In the genomic region with DNA sequence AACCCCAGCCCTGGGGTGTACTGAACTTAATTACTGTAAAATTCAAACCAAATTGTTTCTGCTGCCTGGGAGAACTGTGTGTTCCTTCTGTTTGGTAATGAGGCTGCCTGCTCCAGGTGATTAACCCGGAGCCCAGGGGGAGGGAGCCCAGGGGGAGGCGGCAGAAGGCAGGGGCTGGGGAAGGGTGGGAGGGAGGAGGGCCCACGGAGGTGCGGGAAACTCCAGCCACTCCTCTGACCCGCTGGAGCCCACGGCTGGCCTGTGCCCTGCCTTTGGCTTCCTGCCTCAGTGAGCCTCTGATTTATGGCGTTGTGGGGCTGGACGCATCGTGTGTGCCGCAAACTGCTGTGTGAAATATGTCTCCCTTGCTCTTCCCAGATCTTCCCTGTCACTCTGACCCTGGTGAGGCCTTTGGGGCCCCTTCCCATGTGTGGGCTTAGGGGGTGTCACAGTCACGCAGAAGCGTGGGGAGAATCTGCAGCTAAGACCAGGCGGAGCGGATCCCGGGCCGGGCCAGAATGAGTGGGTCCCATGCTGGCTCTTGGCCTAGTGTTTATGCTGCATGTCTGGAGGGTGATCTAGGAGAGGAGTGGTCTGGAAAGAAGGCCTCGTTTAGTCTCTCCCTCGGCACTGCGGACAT, we compare ENCODE assay signal across 11 cellular contexts.
DNase-seq lines count a peak whose midpoint lies in the region; ATAC-seq, FAIRE-seq and TF ChIP-seq lines count a peak whose summit lies in the region.
"Had no signal": no experiment of that assay in that cellular context is flagged by ENCODE, and none has a peak within 500 bp of the region (broad histone marks: within the 10 kb centered on the region; RNA-seq: fewer than 3 reads in every experiment).

No MANE protein-coding gene starts in this region.

- POLR2A ChIA-PET in K562 (lab: Yijun Ruan, JAX), result interaction anchor here (0.6 to 1.0 kb wide), 4 partner anchors 16 to 179 kb away, joined by 3 read pairs; no protein-coding TSS in a partner anchor

- no peak for TF ChIP-seq EP300 in K562 (IDR thresholded peaks at IDR 0.05; ENCODE audit: low read length)

- H4K8ac ChIP-seq in H9 (replicated peaks; ENCODE audit: insufficient read length, low read depth, low read length), result no peak overlapping the region

- H4K5ac ChIP-seq in H9 (ENCODE audit: insufficient read length, low read depth, low read length), result no peak overlapping the region

- no peak overlapping the region for H3K9ac ChIP-seq in H9 (ENCODE audit: extremely low read depth, insufficient read length, low read length)
- peak overlapping the region; percentile 80 to 96 for H3K9ac ChIP-seq in K562 (ENCODE audit: insufficient read depth in 1 of 2, low read depth in 2 of 2, low read length in 2 of 2)
- H3K9ac ChIP-seq in smooth muscle cell (ENCODE audit: low read depth), result peak overlapping the region; percentile 55

- in situ Hi-C loops in K562 (cut with MboI), result no loop called here

- H3K79me1 ChIP-seq in H9 (ENCODE audit: insufficient read depth, low read depth, low read length, poor library complexity, severe bottlenecking), result no peaks in the 10 kb centered on the region

- CTCF ChIA-PET in K562 (lab: Yijun Ruan, JAX; ENCODE audit: low intra/inter-chr PET ratio), result no interaction called here

- 0 out of 2 replicates have a peak overlapping the region, but pooled peaks have one; percentile 36 for H3K14ac ChIP-seq in H9 (ENCODE audit: insufficient read depth, low read length)

- H3K4me1 Mint-ChIP-seq in H9, result peaks cover 12 to 49% of the 10 kb centered on the region in 2 experiments
- H3K4me1 Mint-ChIP-seq: stimulated activated naive CD8-positive, alpha-beta T cell treated with anti-CD3 and anti-CD28 coated beads, Interleukin-15, amount 100 ng/mL, for 72 hours had no signal

- H3F3A ChIP-seq in smooth muscle cell (ENCODE audit: low read depth), result peaks cover 8% of the 10 kb centered on the region

- H2AK5ac ChIP-seq in H9 (ENCODE audit: insufficient read length, low read length), result no peak overlapping the region

- no peak overlapping the region for H3K4ac ChIP-seq in H9 (ENCODE audit: low read depth, low read length)

- FAIRE-seq in K562 (lab: Jason Lieb, UNC), result peak; percentile 29

- H3K79me2 ChIP-seq in H9 (ENCODE audit: insufficient read depth, low read length) (no peaks in the 10 kb centered on the region), K562 (ENCODE audit: control insufficient read depth, insufficient read depth, low read length) (peaks cover 28% of the 10 kb centered on the region), smooth muscle cell (ENCODE audit: low read depth) (no peaks in the 10 kb centered on the region)

- H3K36me3 ChIP-seq in K562 (ENCODE audit: control insufficient read depth, insufficient read depth, low read length) (peaks cover 21% of the 10 kb centered on the region; the same call in 2 of the 3 replicates), smooth muscle cell (ENCODE audit: low read depth) (no peaks in the 10 kb centered on the region)

- H2AFZ ChIP-seq in H9 (ENCODE audit: low read length) (no peak overlapping the region), K562 (ENCODE audit: low read depth, low read length) (peak overlapping the region; percentile 74), smooth muscle cell (ENCODE audit: low read depth) (no peak overlapping the region)

- no TSS peak for BruUV-seq in K562 (replicated peaks; lab: Mats Ljungman, UMichigan)

- no peak overlapping the region for H3K23ac ChIP-seq in H9 (ENCODE audit: insufficient read length, low read depth, low read length)

- H3K4me3 Mint-ChIP-seq in H9, result no peak overlapping the region
- H3K4me3 Mint-ChIP-seq: stimulated activated naive CD8-positive, alpha-beta T cell treated with anti-CD3 and anti-CD28 coated beads, Interleukin-15, amount 100 ng/mL, for 72 hours had no signal

- H3K27ac Mint-ChIP-seq in H9, result peak overlapping the region; percentile 63 to 94 (median 77); a peak in 5 of 7 replicates

- H3K4me2 ChIP-seq in H9 (ENCODE audit: insufficient read depth, insufficient read length, low read length), result no peak overlapping the region
- peak overlapping the region; percentile 80 for H3K4me2 ChIP-seq in K562 (ENCODE audit: insufficient read depth, low read length)
- peak overlapping the region; percentile 47 for H3K4me2 ChIP-seq in smooth muscle cell

- H2BK5ac ChIP-seq in H9 (ENCODE audit: insufficient read length, low read length), result no peak overlapping the region

- peak overlapping the region; percentile 31; the same call in 1 of the 2 replicates for H3K4me3 ChIP-seq in K562
- H3K4me3 ChIP-seq in smooth muscle cell, result no peak overlapping the region

- no peaks in the 10 kb centered on the region for H4K20me1 ChIP-seq in H9 (ENCODE audit: control insufficient read depth, insufficient read depth, insufficient read length)
- H4K20me1 ChIP-seq in K562 (replicated peaks; ENCODE audit: control insufficient read depth, insufficient read depth, low read length), result no peaks in the 10 kb centered on the region
- H4K20me1 ChIP-seq in smooth muscle cell (ENCODE audit: low read depth), result peaks cover 94% of the 10 kb centered on the region

- peak; percentile 60 for ATAC-seq in K562
- ATAC-seq in HG03460 (IDR thresholded peaks at IDR 0.05; ENCODE audit: unreplicated experiment), result no peak
- ATAC-seq: stimulated activated naive CD8-positive, alpha-beta T cell treated with anti-CD3 and anti-CD28 coated beads, Interleukin-15, amount 100 ng/mL, for 72 hours had no signal

- no peak overlapping the region for H2BK12ac ChIP-seq in H9 (ENCODE audit: insufficient read length, low read depth, low read length)

- H3K36me3 Mint-ChIP-seq in H9 (ENCODE audit: insufficient read depth in 1 of 3, low read depth in 3 of 3), result peaks cover 0 to 12% (median 8%) of the 10 kb centered on the region in 3 experiments; a peak in 6 of 7 replicates

- TF ChIP-seq POLR2A in K562 (conservative IDR thresholded peaks at IDR 0.05), result no peak

- no peak overlapping the region for H3K27ac ChIP-seq in H9 (ENCODE audit: insufficient read length, low read depth, low read length)
- peak overlapping the region; percentile 98 for H3K27ac ChIP-seq in K562 (ENCODE audit: extremely low read depth, low read depth, low read length)
- peak overlapping the region; percentile 86 for H3K27ac ChIP-seq in smooth muscle cell (ENCODE audit: low read depth)
- H3K27ac ChIP-seq: HL-60 had no signal

- H3K56ac ChIP-seq in H9 (ENCODE audit: insufficient read length, low read depth, low read length), result no peak overlapping the region

- no peaks in the 10 kb centered on the region; a peak in 1 of 5 replicates for H3K9me3 Mint-ChIP-seq in H9

- H2BK20ac ChIP-seq in H9 (ENCODE audit: low read depth, low read length, poor library complexity, severe bottlenecking), result no peak overlapping the region

- no peak overlapping the region for H3T11ph ChIP-seq in H9 (ENCODE audit: low read length)

- H3K9me1 ChIP-seq in K562 (ENCODE audit: control insufficient read depth, insufficient read depth, low read length), result peaks cover 10% of the 10 kb centered on the region

- TF ChIP-seq CTCF in H9 (conservative IDR thresholded peaks at IDR 0.05) (no peak), K562 (IDR thresholded peaks at IDR 0.05 in 2 of 3, conservative IDR thresholded peaks at IDR 0.05 in 1 of 3; ENCODE audit: insufficient read depth in 2 of 3, low read depth in 1 of 3, low read length in 3 of 3) (no peak), smooth muscle cell (IDR thresholded peaks at IDR 0.05; ENCODE audit: borderline replicate concordance, insufficient read depth, poor library complexity, severe bottlenecking) (no peak)

- no peak overlapping the region for H2BK120ac ChIP-seq in H9 (ENCODE audit: low read depth, low read length, poor library complexity, severe bottlenecking)

- no peak for TF ChIP-seq RAD21 in K562 (CRISPR knock-in tag; conservative IDR thresholded peaks at IDR 0.05 in 1 of 2, IDR thresholded peaks at IDR 0.05 in 1 of 2)

- no peak for DNase-seq in H9
- DNase-seq in K562 (ENCODE audit: extremely low read depth in 1 of 4, low spot score in 3 of 4), result peak; percentile 68 to 79 (median 74)
- peak; percentile 91 for DNase-seq in left kidney (ENCODE audit: low read depth, low spot score)
- DNase-seq in smooth muscle cell (lab: John Stamatoyannopoulos, UW; ENCODE audit: unreplicated experiment), result no peak
- DNase-seq in kidney glomerular epithelial cell (lab: John Stamatoyannopoulos, UW), result no peak
- no peak for DNase-seq in NCI-H2196 treated with DMSO at 0.1 percent for 48 hours (lab: John Stamatoyannopoulos, UW; ENCODE audit: unreplicated experiment)
- no peak for DNase-seq in activated CD8-positive, alpha-beta memory T cell treated with anti-CD3 and anti-CD28 coated beads, Interleukin-2, amount 50 U/mL, for 4 hours
- DNase-seq: midbrain; stimulated activated naive CD8-positive, alpha-beta T cell treated with anti-CD3 and anti-CD28 coated beads, Interleukin-15, amount 100 ng/mL, for 72 hours had no signal

- no CpG with 5 or more reads among the region's 19 CpGs for WGBS in H9 (ENCODE audit: extremely low coverage, insufficient read length, low lambda C conversion rate)
- WGBS in K562 (ENCODE audit: insufficient coverage, low coverage, missing lambda C conversion rate), result 56% methylated on average over 13 of the region's 19 CpGs
- WGBS in smooth muscle cell (ENCODE audit: low lambda C conversion rate), result 39% methylated on average over 17 of the region's 19 CpGs

- H3K4me1 ChIP-seq in H9 (ENCODE audit: insufficient read depth, low read length) (no peaks in the 10 kb centered on the region), K562 (replicated peaks in 1 of 2; ENCODE audit: control insufficient read depth in 2 of 2, insufficient read depth in 2 of 2, low read length in 2 of 2) (peaks cover 41 to 73% of the 10 kb centered on the region in 2 experiments), smooth muscle cell (ENCODE audit: low read depth) (peaks cover 33% of the 10 kb centered on the region)

- no peaks in the 10 kb centered on the region for H3K23me2 ChIP-seq in H9 (ENCODE audit: insufficient read length, low read depth, low read length, poor library complexity, severe bottlenecking)

- H2BK15ac ChIP-seq in H9 (ENCODE audit: low read depth, low read length), result no peak overlapping the region

- no peaks in the 10 kb centered on the region for H3K27me3 ChIP-seq in H9 (ENCODE audit: insufficient read depth, low read length)
- no peaks in the 10 kb centered on the region for H3K27me3 ChIP-seq in K562 (ENCODE audit: control insufficient read depth in 2 of 2, insufficient read depth in 2 of 2, low read length in 2 of 2)
- no peaks in the 10 kb centered on the region for H3K27me3 ChIP-seq in smooth muscle cell (ENCODE audit: low read depth)

- no peak overlapping the region for H4K91ac ChIP-seq in H9 (ENCODE audit: insufficient read length, low read depth, low read length)

- no peaks in the 10 kb centered on the region for H3K27me3 Mint-ChIP-seq in H9 (ENCODE audit: low read depth)
- H3K27me3 Mint-ChIP-seq: stimulated activated naive CD8-positive, alpha-beta T cell treated with anti-CD3 and anti-CD28 coated beads, Interleukin-15, amount 100 ng/mL, for 72 hours had no signal

- intact Hi-C loops in K562 (cut with micrococcal nuclease), result no loop called here

- no peak overlapping the region for H3K18ac ChIP-seq in H9 (ENCODE audit: insufficient read length, low read depth, low read length)

- no peaks in the 10 kb centered on the region for H3K9me3 ChIP-seq in H9 (ENCODE audit: control insufficient read depth, low read depth, low read length)
- H3K9me3 ChIP-seq in K562 (replicated peaks; ENCODE audit: control insufficient read depth, insufficient read depth, low read depth, low read length), result no peaks in the 10 kb centered on the region
- no peaks in the 10 kb centered on the region for H3K9me3 ChIP-seq in smooth muscle cell (replicated peaks; ENCODE audit: low read depth)

Comparison
In these comparisons a context has a peak if more than half of its experiments do, and no peak if none do; other contexts are left out.
1. DNase-seq: peak in K562 (4 of 4) and left kidney (single experiment); none in H9 (single experiment), smooth muscle cell (single experiment), kidney glomerular epithelial cell (single experiment), NCI-H2196 treated with DMSO at 0.1 percent for 48 hours (single experiment) and activated CD8-positive, alpha-beta memory T cell treated with anti-CD3 and anti-CD28 coated beads, Interleukin-2, amount 50 U/mL, for 4 hours (single experiment).